8 cellular contexts compared by ENCODE assay signal in the genomic region with DNA sequence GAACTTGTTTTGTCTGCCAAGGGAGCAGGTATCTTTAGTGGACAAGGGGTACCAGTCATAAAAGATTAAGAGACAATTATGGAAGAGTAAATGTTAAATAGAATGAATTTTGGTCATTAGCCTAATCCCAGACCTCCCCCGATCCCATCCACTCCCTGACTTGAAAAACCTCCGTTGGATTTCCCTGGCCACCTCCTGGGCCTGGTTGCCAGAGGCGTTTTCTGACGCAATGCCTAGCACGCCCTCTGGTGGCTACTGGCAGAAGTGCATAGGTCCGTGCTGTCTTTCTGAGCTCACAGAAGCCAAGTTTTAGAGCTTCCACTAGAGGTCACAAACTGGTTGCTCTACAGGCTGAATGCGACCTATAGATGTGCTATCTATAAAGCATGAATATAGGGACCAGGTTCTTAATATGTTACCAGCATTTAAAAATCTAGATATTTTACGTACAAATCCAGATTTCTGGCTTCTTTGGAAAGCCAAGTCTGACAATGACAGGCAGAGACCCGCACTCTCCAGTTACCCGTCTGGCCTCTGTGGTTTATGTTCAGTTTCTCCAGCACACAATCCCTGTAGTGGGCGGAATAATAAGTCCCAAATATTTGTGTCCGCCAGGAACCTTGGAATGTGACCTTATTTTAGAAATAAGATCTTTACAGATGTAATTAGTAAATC. TPM values are rescaled to one million over a fixed set of nuclear protein-coding genes. Genes with fewer than 3 reads are reported as not detected.
DNase-seq lines count a peak whose midpoint lies in the region; ATAC-seq lines count a peak whose summit lies in the region.

No MANE protein-coding gene starts in this region.

- H3K9me3 ChIP-seq in Karpas-422 (ENCODE audit: low read length): peaks cover 5% of the 10 kb centered on the region

- peak; percentile 75 for ATAC-seq in GM19035 (IDR thresholded peaks at IDR 0.05; ENCODE audit: unreplicated experiment)

- H3K9ac ChIP-seq in Karpas-422 (ENCODE audit: low read length): no peak overlapping the region

- peaks cover 6% of the 10 kb centered on the region for H3K4me1 ChIP-seq in Karpas-422 (ENCODE audit: low read length)

- no peak overlapping the region for H3K27ac ChIP-seq in Karpas-422 (ENCODE audit: low read length)
- no peak overlapping the region for H3K27ac ChIP-seq in epithelial cell of prostate

- no peak overlapping the region for H3K4me2 ChIP-seq in Karpas-422 (ENCODE audit: low read depth, low read length, poor library complexity, severe bottlenecking)

- no peak overlapping the region for H3K4me3 ChIP-seq in Karpas-422 (ENCODE audit: low read length)

- DNase-seq in ACHN (peak; percentile 95), Karpas-422 (peak; percentile 96), OCI-M1 (lab: John Stamatoyannopoulos, UW) (peak; percentile 98), activated T-cell treated with anti-CD3 and anti-CD28 coated beads for 1 hour (ENCODE audit: low read depth) (peak; percentile 83), epithelial cell of prostate (ENCODE audit: low read depth, low spot score) (peak; percentile 51), mucosa of gallbladder (ENCODE audit: low spot score) (peak; percentile 96)
- DNase-seq in stimulated activated CD8-positive, alpha-beta memory T cell treated with anti-CD3 and anti-CD28 coated beads, Interleukin-4, amount 100 ng/mL, for 48 hours: peak; percentile 97

- H3K27me3 ChIP-seq in Karpas-422 (ENCODE audit: low read length): peaks cover 2% of the 10 kb centered on the region; the same call in 1 of the 2 replicates

- H3K9me2 ChIP-seq in Karpas-422 (replicated peaks; ENCODE audit: insufficient read depth, low read length): no peaks in the 10 kb centered on the region

- H3K36me3 ChIP-seq in Karpas-422 (ENCODE audit: insufficient read depth, low read length): no peaks in the 10 kb centered on the region

- no peaks in the 10 kb centered on the region for H3K79me2 ChIP-seq in Karpas-422 (ENCODE audit: low read length)

- in situ Hi-C loops in ACHN (cut with HindIII; ENCODE audit: low pct_ligation_motif_present, low pct_unique_long_range_greater_than_20kb, low sequenced_read_pairs): no loop called here

- H4K20me1 ChIP-seq in Karpas-422 (ENCODE audit: insufficient read depth, low read depth, low read length): no peaks in the 10 kb centered on the region

- H2AFZ ChIP-seq in Karpas-422 (ENCODE audit: low read length): no peak overlapping the region

RNA-seq across cellular contexts. Expression of gene SPOCK2, which starts 39.8 kb away (rescaled TPM):
- 4.4 TPM in 1 of 2 replicates, not detected in the other for total RNA-seq in Karpas-422 (2014; rRNA removed; shearing (Covaris generic); ENCODE audit: low replicate concordance)
- 250 TPM for total RNA-seq in mucosa of gallbladder

Comparison
In these comparisons a context has a peak if more than half of its experiments do, and no peak if none do; other contexts are left out.
1. RNA of gene SPOCK2, which starts 39.8 kb away (total RNA-seq): 250 TPM in mucosa of gallbladder (single experiment); 4.4 TPM in Karpas-422; every median in the first group is over 10 times any median in the second.
2. Peak in every context shown above with its lines, with median percentiles within 50 percentile points of each other: DNase-seq.